In the genomic region with DNA sequence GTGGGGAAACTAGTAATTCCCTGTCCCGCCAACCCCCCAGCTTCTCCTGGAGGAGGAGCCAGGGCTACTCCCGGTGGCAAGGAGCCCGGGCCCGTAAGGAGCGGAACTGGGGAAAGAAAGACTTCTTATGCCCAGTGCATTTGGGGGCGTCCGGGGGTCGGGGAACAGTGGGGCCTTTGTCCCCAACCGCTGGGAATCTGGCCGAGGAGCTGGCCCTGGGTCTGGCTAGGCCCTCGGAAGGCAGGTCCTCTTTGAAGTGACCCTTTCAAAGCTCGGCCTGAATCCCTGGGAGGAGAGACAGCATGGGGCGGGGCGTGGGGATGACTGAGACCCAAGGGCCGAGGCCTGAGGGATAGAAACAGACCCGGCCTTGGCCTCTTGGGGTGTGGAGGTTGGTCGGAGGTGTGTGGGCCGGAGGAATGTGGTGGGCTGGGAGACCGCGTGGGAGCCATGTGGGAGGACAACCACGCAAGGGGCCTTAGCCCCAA, we compare ENCODE assay signal across 24 cellular contexts. TPM values are rescaled to one million over a fixed set of nuclear protein-coding genes. Genes with fewer than 3 reads are reported as not detected.
A peak's percentile ranks its signal among the peaks of the same experiment; 100 is the strongest.
DNase-seq lines count a peak whose midpoint lies in the region; ATAC-seq and TF ChIP-seq lines count a peak whose summit lies in the region.
"Had no signal": no experiment of that assay in that cellular context is flagged by ENCODE, and none has a peak within 500 bp of the region (broad histone marks: within the 10 kb centered on the region; RNA-seq: fewer than 3 reads in every experiment).

No MANE protein-coding gene starts in this region.

- peak overlapping the region in 7 of 10 donors; percentile 8 to 60 (median 22) for H3K27ac ChIP-seq in heart right ventricle
- peak overlapping the region; percentile 53 to 71 for H3K27ac ChIP-seq in tibial artery
- H3K27ac ChIP-seq: hepatocyte, upper lobe of right lung, VCaP had no signal

- no peaks in the 10 kb centered on the region for H3K9me3 Mint-ChIP-seq in T-cell
- no peaks in the 10 kb centered on the region for H3K9me3 Mint-ChIP-seq in activated CD8-positive, alpha-beta T cell treated with anti-CD3 and anti-CD28 coated beads, Interleukin-2, amount 10 ng/mL, durations not matched to agents 7 days and 5 days (ENCODE audit: insufficient read depth)
- H3K9me3 Mint-ChIP-seq: activated naive CD4-positive, alpha-beta T cell treated with anti-CD3 and anti-CD28 coated beads, Interleukin-2, amount 50 U/mL, for 24 hours; activated T-cell treated with anti-CD3 and anti-CD28 coated beads, Interleukin-2, amount 50 U/mL, for 4 hours; effector memory CD8-positive, alpha-beta T cell had no signal

- no peak overlapping the region for H3K4me3 Mint-ChIP-seq in T-cell
- H3K4me3 Mint-ChIP-seq in activated CD8-positive, alpha-beta T cell treated with anti-CD3 and anti-CD28 coated beads, Interleukin-2, amount 10 ng/mL, durations not matched to agents 7 days and 5 days: no peak overlapping the region
- H3K4me3 Mint-ChIP-seq: activated naive CD4-positive, alpha-beta T cell treated with anti-CD3 and anti-CD28 coated beads, Interleukin-2, amount 50 U/mL, for 24 hours; activated T-cell treated with anti-CD3 and anti-CD28 coated beads, Interleukin-2, amount 50 U/mL, for 4 hours; effector memory CD8-positive, alpha-beta T cell had no signal

- H3K4me3 ChIP-seq in heart right ventricle (no peak overlapping the region), tibial artery (no peak overlapping the region)
- H3K4me3 ChIP-seq: hepatocyte, mucosa of descending colon, spleen, upper lobe of right lung had no signal

- CTCF ChIA-PET in T-cell (lab: Charles Lee): interaction anchor here in 1 of 2 donors (0.5 kb wide), 1 partner anchor 301 kb away, joined by 4 read pairs; no protein-coding TSS in a partner anchor
- CTCF ChIA-PET in activated CD8-positive, alpha-beta T cell treated with anti-CD3 and anti-CD28 coated beads, Interleukin-2, amount 10 ng/mL, durations not matched to agents 7 days and 5 days (lab: Charles Lee): interaction anchor here (0.7 to 1.6 kb wide), 2 partner anchors 11 to 29 kb away, joined by 3 to 8 read pairs; no protein-coding TSS in a partner anchor

- no peak for TF ChIP-seq CTCF in heart right ventricle (IDR thresholded peaks at IDR 0.05)
- no peak for TF ChIP-seq CTCF in tibial artery (IDR thresholded peaks at IDR 0.05)

- POLR2A ChIA-PET in T-cell (lab: Charles Lee): no interaction called here
- POLR2A ChIA-PET in activated CD8-positive, alpha-beta T cell treated with anti-CD3 and anti-CD28 coated beads, Interleukin-2, amount 10 ng/mL, durations not matched to agents 7 days and 5 days (lab: Charles Lee): no interaction called here

- H3K27ac Mint-ChIP-seq in T-cell: no peak overlapping the region
- H3K27ac Mint-ChIP-seq in activated CD8-positive, alpha-beta T cell treated with anti-CD3 and anti-CD28 coated beads, Interleukin-2, amount 10 ng/mL, durations not matched to agents 7 days and 5 days: no peak overlapping the region
- H3K27ac Mint-ChIP-seq: activated naive CD4-positive, alpha-beta T cell treated with anti-CD3 and anti-CD28 coated beads, Interleukin-2, amount 50 U/mL, for 24 hours; effector memory CD8-positive, alpha-beta T cell had no signal

- H3K27me3 Mint-ChIP-seq in T-cell: peaks cover 0 to 4% of the 10 kb centered on the region in 2 donors
- peaks cover 18% of the 10 kb centered on the region for H3K27me3 Mint-ChIP-seq in activated CD8-positive, alpha-beta T cell treated with anti-CD3 and anti-CD28 coated beads, Interleukin-2, amount 10 ng/mL, durations not matched to agents 7 days and 5 days (ENCODE audit: low read depth)
- H3K27me3 Mint-ChIP-seq: activated naive CD4-positive, alpha-beta T cell treated with anti-CD3 and anti-CD28 coated beads, Interleukin-2, amount 50 U/mL, for 24 hours had no signal

- no peaks in the 10 kb centered on the region for H3K27me3 ChIP-seq in heart right ventricle
- no peaks in the 10 kb centered on the region for H3K27me3 ChIP-seq in tibial artery
- H3K27me3 ChIP-seq: hepatocyte, upper lobe of right lung had no signal

- H3K36me3 Mint-ChIP-seq in T-cell: no peaks in the 10 kb centered on the region
- no peaks in the 10 kb centered on the region for H3K36me3 Mint-ChIP-seq in activated CD8-positive, alpha-beta T cell treated with anti-CD3 and anti-CD28 coated beads, Interleukin-2, amount 10 ng/mL, durations not matched to agents 7 days and 5 days (ENCODE audit: low read depth)
- H3K36me3 Mint-ChIP-seq: activated naive CD4-positive, alpha-beta T cell treated with anti-CD3 and anti-CD28 coated beads, Interleukin-2, amount 50 U/mL, for 24 hours had no signal

- H3K4me1 ChIP-seq in heart right ventricle (peaks cover 6 to 90% (median 52%) of the 10 kb centered on the region in 9 donors), tibial artery (peaks cover 0 to 61% (median 34%) of the 10 kb centered on the region in 4 donors)

- no peaks in the 10 kb centered on the region for H3K9me3 ChIP-seq in heart right ventricle
- H3K9me3 ChIP-seq in tibial artery: no peaks in the 10 kb centered on the region
- H3K9me3 ChIP-seq: mucosa of descending colon, spleen, upper lobe of right lung had no signal

- DNase-seq in heart right ventricle: no peak
- no peak for DNase-seq in Right ventricle myocardium superior
- peak in 41 of 42 donors; percentile 55 to 91 (median 75) for DNase-seq in head of caudate nucleus
- DNase-seq in occipital lobe (lab: John Stamatoyannopoulos, UW): peak; percentile 33
- DNase-seq in tibial artery: no peak
- no peak for DNase-seq in T-cell
- DNase-seq in activated CD8-positive, alpha-beta T cell treated with anti-CD3 and anti-CD28 coated beads, Interleukin-2, amount 10 ng/mL, durations not matched to agents 7 days and 5 days: no peak
- DNase-seq: 8988T; activated CD4-positive, alpha-beta T cell treated with anti-CD3 and anti-CD28 coated beads, Interleukin-2, amount 50 U/mL, for 48 hours; activated T-cell treated with anti-CD3 and anti-CD28 coated beads, Interleukin-2, amount 50 U/mL, for 4 hours; DMS 273 treated with DMSO at 0.1 percent for 48 hours; effector memory CD8-positive, alpha-beta T cell; GOT3; kidney; mucosa of descending colon; NCI-H1417; NCI-H82; spleen; SW 1271; upper lobe of right lung had no signal

- ATAC-seq in heart right ventricle (peak in 3 of 8 donors; percentile 4 to 7 (median 5)), Right ventricle myocardium superior (ENCODE audit: poor library complexity) (no peak), HG03175 (IDR thresholded peaks at IDR 0.05; ENCODE audit: unreplicated experiment) (no peak), T-cell (replicated peaks in 1 of 4) (no peak)
- no peak for ATAC-seq in activated CD8-positive, alpha-beta T cell treated with anti-CD3 and anti-CD28 coated beads, Interleukin-2, amount 10 ng/mL, durations not matched to agents 7 days and 5 days
- ATAC-seq: activated T-cell treated with anti-CD3 and anti-CD28 coated beads, Interleukin-2, amount 50 U/mL, for 4 hours; effector memory CD8-positive, alpha-beta T cell; mucosa of descending colon; upper lobe of right lung had no signal

- WGBS in heart right ventricle, 2 donors: 69 to 76% methylated on average over 21 of the region's 21 CpGs

- H3K4me1 Mint-ChIP-seq in T-cell: peaks cover 3 to 7% (median 5%) of the 10 kb centered on the region in 3 donors
- no peaks in the 10 kb centered on the region for H3K4me1 Mint-ChIP-seq in activated CD8-positive, alpha-beta T cell treated with anti-CD3 and anti-CD28 coated beads, Interleukin-2, amount 10 ng/mL, durations not matched to agents 7 days and 5 days (ENCODE audit: low read depth)

- H3K36me3 ChIP-seq in heart right ventricle (peaks cover 0 to 11% (median 0%) of the 10 kb centered on the region in 9 donors), tibial artery (no peaks in the 10 kb centered on the region)
- H3K36me3 ChIP-seq: spleen, upper lobe of right lung had no signal

- intact Hi-C loops in heart right ventricle (cut with DNase I): loop anchor here in 1 of 10 donors (5.0 kb wide), 1 partner anchor 33 kb away; no protein-coding TSS in a partner anchor
- intact Hi-C loops in Right ventricle myocardium superior (cut with DNase I): no loop called here
- intact Hi-C loops in head of caudate nucleus (cut with DNase I): no loop called here
- intact Hi-C loops in tibial artery (cut with DNase I; ENCODE audit: low total_unique reads): no loop called here

RNA-seq across cellular contexts. Expression of a gene that starts 6.0 kb away (rescaled TPM):
- total RNA-seq in heart right ventricle (10 to 100 TPM; 48.3 to 78.4 (median 68.0) TPM), Right ventricle myocardium superior (58.3 TPM), occipital lobe (42.9 TPM), T-cell (1 to 10 TPM in 1 of 5 donors, under 1 TPM in 4; 0.40 to 1.2 (median 0.61) TPM)
- 10 to 100 TPM; 31.5 to 33.2 TPM for polyA plus RNA-seq in heart right ventricle
- under 1 TPM; 0.24 to 0.47 TPM for total RNA-seq in activated CD8-positive, alpha-beta T cell treated with anti-CD3 and anti-CD28 coated beads, Interleukin-2, amount 10 ng/mL, durations not matched to agents 7 days and 5 days

Comparison
In these comparisons a context has a peak if more than half of its experiments do, and no peak if none do; other contexts are left out.
1. DNase-seq: peak in head of caudate nucleus (41 of 42) and occipital lobe (single experiment); none in heart right ventricle (0 of 2), Right ventricle myocardium superior (single experiment), tibial artery (0 of 2), T-cell (0 of 34) and activated CD8-positive, alpha-beta T cell treated with anti-CD3 and anti-CD28 coated beads, Interleukin-2, amount 10 ng/mL, durations not matched to agents 7 days and 5 days (single experiment).
2. RNA of a gene that starts 6.0 kb away (total RNA-seq): 48.3 to 78.4 TPM in heart right ventricle, 58.3 TPM in Right ventricle myocardium superior (single experiment) and 42.9 TPM in occipital lobe (single experiment); 0.40 to 1.2 TPM in T-cell and 0.24 to 0.47 TPM in activated CD8-positive, alpha-beta T cell treated with anti-CD3 and anti-CD28 coated beads, Interleukin-2, amount 10 ng/mL, durations not matched to agents 7 days and 5 days; every median in the first group is over 10 times any median in the second.